In the genomic region with DNA sequence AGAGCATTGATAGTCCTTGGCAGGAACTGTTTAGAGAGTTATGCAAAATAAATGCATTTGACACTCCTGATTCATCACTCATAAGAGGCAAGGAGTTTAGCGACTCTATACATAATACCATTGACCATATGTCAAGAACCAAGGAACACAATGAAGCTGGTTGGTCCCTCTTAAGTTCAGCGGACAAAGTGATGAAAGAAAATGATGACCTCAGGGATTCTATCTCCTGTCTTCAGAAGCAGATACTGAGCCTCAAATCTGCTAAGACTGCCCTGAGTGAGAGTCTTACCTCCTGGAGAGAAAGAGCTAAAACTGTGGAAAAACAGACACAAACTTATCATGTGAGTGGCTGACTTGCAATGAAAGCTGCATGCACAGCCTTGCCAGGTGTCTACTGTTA, we compare ENCODE assay signal across 35 cellular contexts.
"Had no signal": no experiment of that assay in that cellular context is flagged by ENCODE, and none has a peak within 500 bp of the region (broad histone marks: within the 10 kb centered on the region; RNA-seq: fewer than 3 reads in every experiment).

No MANE protein-coding gene starts in this region.

- H3K36me3 ChIP-seq: MG63 had no signal

- H3K4me3 ChIP-seq: MG63 had no signal

- DNase-seq: Karpas-422, Kasumi-1, MG63, MM.1S, MV-4-11, NCI-H1048, NCI-H1092, NCI-H1092 treated with DMSO at 0.1 percent for 48 hours, NCI-H1105, NCI-H1105 treated with DMSO at 0.1 percent for 48 hours, NCI-H1417, NCI-H1417 treated with DMSO at 0.1 percent for 48 hours, NCI-H1436, NCI-H1436 treated with DMSO at 0.1 percent for 48 hours, NCI-H146, NCI-H1694, NCI-H1694 treated with DMSO at 0.1 percent for 48 hours, NCI-H187, NCI-H187 treated with DMSO at 0.1 percent for 48 hours, NCI-H1930, NCI-H2029, NCI-H2029 treated with DMSO at 0.1 percent for 48 hours, NCI-H2081, NCI-H2081 treated with DMSO at 0.1 percent for 48 hours, NCI-H2107, NCI-H2171, NCI-H2171 treated with DMSO at 0.1 percent for 48 hours, NCI-H2227 treated with DMSO at 0.1 percent for 48 hours, NCI-H226, NCI-H345, NCI-H446, NCI-H446 treated with DMSO at 0.1 percent for 48 hours, NCI-H510A, NCI-H510A treated with DMSO at 0.1 percent for 48 hours, NCI-H524 had no signal

- H3K9me3 ChIP-seq: MG63 had no signal
